ENCODE assay signal across 8 cellular contexts in genomic region chr4:152398060-152398459, GRCh38.
DNase-seq lines count a peak whose midpoint lies in the region; TF ChIP-seq lines count a peak whose summit lies in the region.

No MANE protein-coding gene starts in this region.

- H3K9me3 ChIP-seq in neuronal stem cell (replicated peaks in 1 of 2; ENCODE audit: control insufficient read depth in 2 of 2, insufficient read depth in 1 of 2, low read depth in 1 of 2, low read length in 2 of 2) = no peaks in the 10 kb centered on the region

- H3K36me3 ChIP-seq in neuronal stem cell (replicated peaks in 1 of 2; ENCODE audit: control insufficient read depth in 2 of 2, insufficient read depth in 2 of 2, low read length in 2 of 2) = no peaks in the 10 kb centered on the region

- DNase-seq in AG09309 (ENCODE audit: low read depth) = no peak
- peak; percentile 14 for DNase-seq in H4 (ENCODE audit: low spot score)
- DNase-seq in RWPE1 (ENCODE audit: low spot score) = peak; percentile 12
- peak; percentile 3 for DNase-seq in germinal center (ENCODE audit: low spot score)
- DNase-seq in activated T-cell treated with anti-CD3 and anti-CD28 coated beads, Interleukin-2, amount 50 U/mL, for 1 hour = no peak
- DNase-seq in neuronal stem cell (ENCODE audit: low spot score) = no peak
- no peak for DNase-seq in UCSD-AML1 (lab: John Stamatoyannopoulos, UW; ENCODE audit: unreplicated experiment)
- no peak for DNase-seq in hypothalamus (lab: John Stamatoyannopoulos, UW)

- H3K14ac ChIP-seq in neuronal stem cell (ENCODE audit: low read length) = no peak overlapping the region

- no peak overlapping the region for H4K91ac ChIP-seq in neuronal stem cell (ENCODE audit: low read depth, low read length, poor library complexity)

- H2AK5ac ChIP-seq in neuronal stem cell (ENCODE audit: low read depth, low read length) = no peak overlapping the region

- no peak overlapping the region for H4K8ac ChIP-seq in neuronal stem cell (ENCODE audit: low read depth, low read length)

- H3K27ac ChIP-seq in RWPE1 = no peak overlapping the region
- H3K27ac ChIP-seq in neuronal stem cell (replicated peaks; ENCODE audit: low read length) = no peak overlapping the region

- TF ChIP-seq CTCF in AG09309 (IDR thresholded peaks at IDR 0.05; ENCODE audit: control insufficient read depth, insufficient read depth, low read depth, low read length, missing control alignments) (peak; percentile 18), RWPE1 (conservative IDR thresholded peaks at IDR 0.05; ENCODE audit: low read depth) (peak; percentile 50)

- CTCF ChIA-PET in RWPE1 (lab: Yijun Ruan, JAX) = interaction anchor here (0.5 to 1.0 kb wide), 5 partner anchors 38 to 731 kb away, joined by 3 to 5 read pairs (median 4); no protein-coding TSS in a partner anchor

- no peak overlapping the region for H3K23ac ChIP-seq in neuronal stem cell (ENCODE audit: low read depth, low read length, poor library complexity)

- no peak overlapping the region for H2BK120ac ChIP-seq in neuronal stem cell (ENCODE audit: low read depth, low read length)

- no peak overlapping the region for H2BK12ac ChIP-seq in neuronal stem cell (ENCODE audit: low read length)

- H3K4ac ChIP-seq in neuronal stem cell (ENCODE audit: low read length) = no peak overlapping the region

- no peak overlapping the region for H3K4me2 ChIP-seq in neuronal stem cell (ENCODE audit: insufficient read depth, low read length, poor library complexity, severe bottlenecking)

- no peak overlapping the region for H3K18ac ChIP-seq in neuronal stem cell (ENCODE audit: low read length)

- no peaks in the 10 kb centered on the region for H3K27me3 ChIP-seq in neuronal stem cell (ENCODE audit: control insufficient read depth in 3 of 3, insufficient read depth in 3 of 3, low read depth in 1 of 3, low read length in 3 of 3)

- H2AFZ ChIP-seq in neuronal stem cell (ENCODE audit: low read length) = no peak overlapping the region

- no peaks in the 10 kb centered on the region for H3K79me1 ChIP-seq in neuronal stem cell (ENCODE audit: low read depth, low read length)

- POLR2A ChIA-PET in RWPE1 (lab: Yijun Ruan, JAX; ENCODE audit: low non-redundant PET) = no interaction called here

- no peak overlapping the region for H3K9ac ChIP-seq in neuronal stem cell (ENCODE audit: low read depth, low read length, poor library complexity)

- no CpG with 5 or more reads among the region's 1 CpG for WGBS in neuronal stem cell (ENCODE audit: extremely low coverage in 2 of 2, insufficient read length in 2 of 2, insufficient replicate concordance in 1 of 2), 2 donors

- H3K4me3 ChIP-seq in AG09309 (ENCODE audit: control insufficient read depth, low read depth, low read length) (no peak overlapping the region), neuronal stem cell (ENCODE audit: low read length in 2 of 2) (no peak overlapping the region)

- H2BK15ac ChIP-seq in neuronal stem cell (ENCODE audit: low read length) = no peak overlapping the region

- no peak overlapping the region for H2BK5ac ChIP-seq in neuronal stem cell (ENCODE audit: low read length)

- no peaks in the 10 kb centered on the region for H3K4me1 ChIP-seq in neuronal stem cell (ENCODE audit: control insufficient read depth in 2 of 2, insufficient read depth in 1 of 2, low read depth in 1 of 2, low read length in 2 of 2)

Comparison
In these comparisons a context has a peak if more than half of its experiments do, and no peak if none do; other contexts are left out.
1. DNase-seq: peak in H4 (single experiment), RWPE1 (single experiment) and germinal center (single experiment); none in AG09309 (single experiment), activated T-cell treated with anti-CD3 and anti-CD28 coated beads, Interleukin-2, amount 50 U/mL, for 1 hour (single experiment), neuronal stem cell (single experiment), UCSD-AML1 (single experiment) and hypothalamus (0 of 51).